2 cellular contexts compared by ENCODE assay signal in genomic region chr12:28024231-28024995, GRCh38.
TF ChIP-seq lines count a peak whose summit lies in the region.

No MANE protein-coding gene starts in this region.

TF ChIP-seq in HepG2, 621 proteins besides CTCF, POLR2A, EP300 and RAD21:
- TF ChIP-seq ZNF121 (CRISPR knock-in tag; IDR thresholded peaks at IDR 0.05) (0 out of 2 replicates have a peak, but pooled peaks have one; percentile 19), SMAD9 (CRISPR knock-in tag; IDR thresholded peaks at IDR 0.05) (no peak), ATF7 (IDR thresholded peaks at IDR 0.05) (peak; percentile 44; the same call in 1 of the 2 replicates), ATF7 (CRISPR knock-in tag; IDR thresholded peaks at IDR 0.05) (no peak), USF2 (IDR thresholded peaks at IDR 0.05; ENCODE audit: low read depth, low read length) (no peak), USF2 (CRISPR knock-in tag; IDR thresholded peaks at IDR 0.05; ENCODE audit: borderline replicate concordance) (no peak)

TF ChIP-seq in SK-N-SH, 30 proteins besides CTCF, POLR2A, EP300 and RAD21:
- TF ChIP-seq IRF3 (IDR thresholded peaks at IDR 0.05; ENCODE audit: low read depth, low read length), result no peak
- TF ChIP-seq, protein P1, sequence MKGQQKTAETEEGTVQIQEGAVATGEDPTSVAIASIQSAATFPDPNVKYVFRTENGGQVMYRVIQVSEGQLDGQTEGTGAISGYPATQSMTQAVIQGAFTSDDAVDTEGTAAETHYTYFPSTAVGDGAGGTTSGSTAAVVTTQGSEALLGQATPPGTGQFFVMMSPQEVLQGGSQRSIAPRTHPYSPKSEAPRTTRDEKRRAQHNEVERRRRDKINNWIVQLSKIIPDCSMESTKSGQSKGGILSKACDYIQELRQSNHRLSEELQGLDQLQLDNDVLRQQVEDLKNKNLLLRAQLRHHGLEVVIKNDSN (IDR thresholded peaks at IDR 0.05; ENCODE audit: borderline replicate concordance, low read depth), result no peak
- no peak for TF ChIP-seq JUND (IDR thresholded peaks at IDR 0.05)
- no peak for TF ChIP-seq MEF2A (IDR thresholded peaks at IDR 0.05; ENCODE audit: borderline replicate concordance, low read depth)
- TF ChIP-seq RFX5 (IDR thresholded peaks at IDR 0.05; ENCODE audit: low read length), result no peak
- TF ChIP-seq, protein P2, sequence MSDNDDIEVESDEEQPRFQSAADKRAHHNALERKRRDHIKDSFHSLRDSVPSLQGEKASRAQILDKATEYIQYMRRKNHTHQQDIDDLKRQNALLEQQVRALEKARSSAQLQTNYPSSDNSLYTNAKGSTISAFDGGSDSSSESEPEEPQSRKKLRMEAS (IDR thresholded peaks at IDR 0.05; ENCODE audit: low read depth), result no peak
- TF ChIP-seq EZH2phosphoT487 (IDR thresholded peaks at IDR 0.05; ENCODE audit: borderline replicate concordance, low read depth), result no peak
- TF ChIP-seq ELF1 (IDR thresholded peaks at IDR 0.05), result no peak
- no peak for TF ChIP-seq USF2 (IDR thresholded peaks at IDR 0.05; ENCODE audit: borderline replicate concordance, low read depth, low read length)
- TF ChIP-seq YY1 (IDR thresholded peaks at IDR 0.05; ENCODE audit: low read depth), result no peak
- TF ChIP-seq RCOR1 (IDR thresholded peaks at IDR 0.05; ENCODE audit: low read length), result no peak
- no peak for TF ChIP-seq ZBTB33 (IDR thresholded peaks at IDR 0.05; ENCODE audit: borderline replicate concordance, low read depth)
- TF ChIP-seq, protein P3, sequence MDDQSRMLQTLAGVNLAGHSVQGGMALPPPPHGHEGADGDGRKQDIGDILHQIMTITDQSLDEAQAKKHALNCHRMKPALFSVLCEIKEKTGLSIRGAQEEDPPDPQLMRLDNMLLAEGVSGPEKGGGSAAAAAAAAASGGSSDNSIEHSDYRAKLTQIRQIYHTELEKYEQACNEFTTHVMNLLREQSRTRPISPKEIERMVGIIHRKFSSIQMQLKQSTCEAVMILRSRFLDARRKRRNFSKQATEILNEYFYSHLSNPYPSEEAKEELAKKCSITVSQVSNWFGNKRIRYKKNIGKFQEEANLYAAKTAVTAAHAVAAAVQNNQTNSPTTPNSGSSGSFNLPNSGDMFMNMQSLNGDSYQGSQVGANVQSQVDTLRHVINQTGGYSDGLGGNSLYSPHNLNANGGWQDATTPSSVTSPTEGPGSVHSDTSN (IDR thresholded peaks at IDR 0.05), result peak; percentile 8; the same call in 1 of the 2 replicates
- TF ChIP-seq NRF1 (IDR thresholded peaks at IDR 0.05; ENCODE audit: low read depth, low read length), result no peak
- TF ChIP-seq TCF12 (IDR thresholded peaks at IDR 0.05), result peak; percentile 49; the same call in 1 of the 2 replicates
- TF ChIP-seq TEAD4 (IDR thresholded peaks at IDR 0.05; ENCODE audit: borderline replicate concordance, insufficient read depth), result no peak
- TF ChIP-seq SIN3A (IDR thresholded peaks at IDR 0.05; ENCODE audit: borderline replicate concordance, low read depth, low read length), result no peak
- TF ChIP-seq CHD2 (IDR thresholded peaks at IDR 0.05; ENCODE audit: low read length, partially characterized antibody), result no peak
